Comparison of ENCODE assay signal across 8 cellular contexts in genomic region chr1:16168144-16168496, GRCh38. TPM values are rescaled to one million over a fixed set of nuclear protein-coding genes. Genes with fewer than 3 reads are reported as not detected.
DNase-seq lines count a peak whose midpoint lies in the region; ATAC-seq, FAIRE-seq and TF ChIP-seq lines count a peak whose summit lies in the region.
"Not testable (repeated sequence)": the region's sequence is repeated elsewhere in the genome, so short reads cannot be mapped to it uniquely, and the experiment has no call there.

No MANE protein-coding gene starts in this region.

- H3K9me1 ChIP-seq in keratinocyte (ENCODE audit: control insufficient read depth, extremely low read depth, insufficient read depth, low read length), result not testable (repeated sequence)

- not testable (repeated sequence) for H3K18ac ChIP-seq in H1 (ENCODE audit: extremely low read depth, low read length)

- peak overlapping the region; percentile 59 to 76 for H3K4me2 ChIP-seq in H1 (ENCODE audit: insufficient read depth in 1 of 2, low read depth in 2 of 2, low read length in 2 of 2)
- H3K4me2 ChIP-seq in keratinocyte (ENCODE audit: control insufficient read depth, extremely low read depth, insufficient read depth, low read depth, low read length), result peak overlapping the region; percentile 73
- peak overlapping the region; percentile 92 for H3K4me2 ChIP-seq in neural progenitor cell

- H2BK5ac ChIP-seq in H1 (ENCODE audit: low read depth, low read length), result peak overlapping the region; percentile 78; the same call in 1 of the 2 replicates

- not testable (repeated sequence) for H2BK20ac ChIP-seq in H1 (ENCODE audit: low read length)

- H3K56ac ChIP-seq in H1 (replicated peaks; ENCODE audit: insufficient read length, low read depth, low read length), result not testable (repeated sequence)

- peaks cover 24% of the 10 kb centered on the region for H3K4me1 ChIP-seq in CD4-positive, CD25-positive, alpha-beta regulatory T cell (ENCODE audit: control insufficient read depth, insufficient read depth, low read length, poor library complexity, severe bottlenecking)
- H3K4me1 ChIP-seq in HUES6 (ENCODE audit: control insufficient read depth, insufficient read depth, low read length), result peaks cover 52% of the 10 kb centered on the region
- peaks cover 4 to 22% (median 13%) of the 10 kb centered on the region in 4 experiments for H3K4me1 ChIP-seq in H1 (replicated peaks in 1 of 4; ENCODE audit: control insufficient read depth in 3 of 4, insufficient read depth in 4 of 4, low read length in 3 of 4)
- H3K4me1 ChIP-seq in keratinocyte (ENCODE audit: control insufficient read depth, extremely low read depth, insufficient read depth, low read length), result peaks cover 32% of the 10 kb centered on the region
- peaks cover 25% of the 10 kb centered on the region for H3K4me1 ChIP-seq in neural progenitor cell

- peak overlapping the region; percentile 31 for H3K4me3 ChIP-seq in CD4-positive, CD25-positive, alpha-beta regulatory T cell (ENCODE audit: low read depth, low read length)
- H3K4me3 ChIP-seq in HUES6 (ENCODE audit: low read depth, low read length) (peak overlapping the region; percentile 57), H1 (ENCODE audit: extremely low read depth in 1 of 4, insufficient read depth in 2 of 4, low read depth in 3 of 4, low read length in 4 of 4) (peak overlapping the region in 2 of 4 experiments; percentile 40 to 68; a peak in 4 of 8 replicates), keratinocyte (ENCODE audit: control insufficient read depth in 2 of 3, extremely low read depth in 1 of 3, insufficient read depth in 2 of 3, low read depth in 1 of 3, low read length in 3 of 3) (peak overlapping the region in 1 of 3 experiments; percentile 49), neural progenitor cell (peak overlapping the region; percentile 60)

- dilution Hi-C loops in keratinocyte (cut with MboI; ENCODE audit: extremely low pct_ligation_motif_present, low sequenced_read_pairs), result not testable (repeated sequence)

- not testable (repeated sequence) for ATAC-seq in CD4-positive, CD25-positive, alpha-beta regulatory T cell (ENCODE audit: low read depth in 2 of 2); stimulated activated naive CD8-positive, alpha-beta T cell treated with anti-CD3 and anti-CD28 coated beads, Interleukin-15, amount 100 ng/mL, for 72 hours

- H2AFZ ChIP-seq in H1 (ENCODE audit: low read length); keratinocyte (ENCODE audit: control insufficient read depth, low read length); neural progenitor cell (replicated peaks): not testable (repeated sequence)

- 55% methylated on average over 10 of the region's 10 CpGs; no CpG with 5 or more reads in 1 of the 2 experiments for WGBS in H1 (ENCODE audit: extremely low coverage in 1 of 2, insufficient coverage in 1 of 2, insufficient read length in 1 of 2, insufficient replicate concordance in 2 of 2, low coverage in 1 of 2, low lambda C conversion rate in 2 of 2, missing lambda C conversion rate in 1 of 2), 2 experiments

- not testable (repeated sequence) for H3K79me2 ChIP-seq in H1 (ENCODE audit: control insufficient read depth in 1 of 2, insufficient read depth in 2 of 2, low read length in 2 of 2); keratinocyte (ENCODE audit: control insufficient read depth, insufficient read depth, low read length); neural progenitor cell (ENCODE audit: low read depth)

- not testable (repeated sequence) for H3K4ac ChIP-seq in H1 (replicated peaks; ENCODE audit: insufficient read length, low read depth, low read length)

- H3K9me3 Mint-ChIP-seq in CD4-positive, CD25-positive, alpha-beta regulatory T cell; T-helper 1 cell treated with Interleukin-12 subunit alpha and Interleukin-12 subunit beta and Interleukin-4 antibody, amounts not matched to agents 30 μg/mL and 1 μg/mL, for 36 hours; activated naive CD4-positive, alpha-beta T cell treated with anti-CD3 and anti-CD28 coated beads, Interleukin-2, amount 50 U/mL, for 24 hours; neural progenitor cell; stimulated activated naive CD8-positive, alpha-beta T cell treated with anti-CD3 and anti-CD28 coated beads, Interleukin-15, amount 100 ng/mL, for 72 hours: not testable (repeated sequence)

- H2AK5ac ChIP-seq in H1 (ENCODE audit: low read depth, low read length), result not testable (repeated sequence)

- H2BK120ac ChIP-seq in H1 (replicated peaks; ENCODE audit: low read depth, low read length), result not testable (repeated sequence)

- POLR2A ChIA-PET in H1 (lab: Charles Lee; ENCODE audit: partially characterized antibody), result interaction anchor here (0.9 to 9.1 kb wide), 12 partner anchors 13 to 199 kb away, joined by 3 to 104 read pairs (median 4); partner anchors contain the start of genes EPHA2, FAM131C and SZRD1

- not testable (repeated sequence) for FAIRE-seq in H1 (lab: Jason Lieb, UNC); keratinocyte (lab: Jason Lieb, UNC)

- not testable (repeated sequence) for H3K9ac ChIP-seq in HUES6 (ENCODE audit: low read length); H1 (replicated peaks in 1 of 4; ENCODE audit: extremely low read depth in 1 of 4, low read depth in 3 of 4, low read length in 3 of 4); keratinocyte (ENCODE audit: control insufficient read depth, extremely low read depth, insufficient read depth, low read length); neural progenitor cell

- H4K20me1 ChIP-seq in H1 (replicated peaks in 1 of 2; ENCODE audit: control insufficient read depth in 1 of 2, insufficient read depth in 2 of 2, low read length in 2 of 2); keratinocyte (ENCODE audit: control insufficient read depth, extremely low read depth, insufficient read depth, low read length); neural progenitor cell (ENCODE audit: low read depth): not testable (repeated sequence)

- H4K8ac ChIP-seq in H1 (ENCODE audit: extremely low read depth, insufficient read depth, low read length), result not testable (repeated sequence)

- CTCF ChIA-PET in H1 (lab: Charles Lee; ENCODE audit: partially characterized antibody), result interaction anchor here (0.6 to 2.5 kb wide), 10 partner anchors 12 to 792 kb away, joined by 3 to 20 read pairs (median 4); partner anchors contain the start of gene EPHA2

- not testable (repeated sequence) for H3K23ac ChIP-seq in H1 (ENCODE audit: insufficient read length)

- DNase-seq in CD4-positive, CD25-positive, alpha-beta regulatory T cell; H1 (ENCODE audit: low read depth in 1 of 2, low spot score in 2 of 2); keratinocyte (ENCODE audit: low read depth, low spot score); neural progenitor cell (ENCODE audit: low spot score); stimulated activated naive CD8-positive, alpha-beta T cell treated with anti-CD3 and anti-CD28 coated beads, Interleukin-15, amount 100 ng/mL, for 72 hours: not testable (repeated sequence)

- not testable (repeated sequence) for H3K79me1 ChIP-seq in H1 (ENCODE audit: low read depth, low read length)

- not testable (repeated sequence) for H3K27me3 Mint-ChIP-seq in CD4-positive, CD25-positive, alpha-beta regulatory T cell; activated naive CD4-positive, alpha-beta T cell treated with anti-CD3 and anti-CD28 coated beads, Interleukin-2, amount 50 U/mL, for 24 hours
- peaks cover 47% of the 10 kb centered on the region for H3K27me3 Mint-ChIP-seq in T-helper 1 cell treated with Interleukin-12 subunit alpha and Interleukin-12 subunit beta and Interleukin-4 antibody, amounts not matched to agents 30 μg/mL and 1 μg/mL, for 36 hours (ENCODE audit: low read depth)
- peaks cover 11% of the 10 kb centered on the region for H3K27me3 Mint-ChIP-seq in neural progenitor cell (ENCODE audit: insufficient read depth, low read depth)
- H3K27me3 Mint-ChIP-seq in stimulated activated naive CD8-positive, alpha-beta T cell treated with anti-CD3 and anti-CD28 coated beads, Interleukin-15, amount 100 ng/mL, for 72 hours, result peaks cover 77% of the 10 kb centered on the region

- not testable (repeated sequence) for TF ChIP-seq CTCF in H1 (IDR thresholded peaks at IDR 0.05; ENCODE audit: control extremely low read depth in 1 of 3, insufficient read depth in 1 of 3, low read depth in 1 of 3, low read length in 3 of 3); keratinocyte (optimal IDR thresholded peaks at IDR 0.05 in 1 of 3, IDR thresholded peaks at IDR 0.05 in 1 of 3, conservative IDR thresholded peaks at IDR 0.05 in 1 of 3; ENCODE audit: extremely low read depth in 1 of 3, insufficient read depth in 2 of 3, low read length in 3 of 3); neural progenitor cell (IDR thresholded peaks at IDR 0.05)

- H3K23me2 ChIP-seq in H1 (ENCODE audit: low read depth, low read length), result not testable (repeated sequence)

- H3K27ac ChIP-seq in CD4-positive, CD25-positive, alpha-beta regulatory T cell (ENCODE audit: insufficient read depth, low read length, poor library complexity, severe bottlenecking), result peak overlapping the region; percentile 57
- not testable (repeated sequence) for H3K27ac ChIP-seq in HUES6 (ENCODE audit: low read depth, low read length); H1 (ENCODE audit: low read depth, low read length); keratinocyte (ENCODE audit: control insufficient read depth, insufficient read depth, low read length); neural progenitor cell

- H3K27me3 ChIP-seq in CD4-positive, CD25-positive, alpha-beta regulatory T cell (ENCODE audit: control insufficient read depth, insufficient read depth, low read length); HUES6 (ENCODE audit: control insufficient read depth, insufficient read depth, low read length); H1 (replicated peaks in 1 of 4; ENCODE audit: control insufficient read depth in 3 of 4, extremely low read depth in 1 of 4, insufficient read depth in 3 of 4, low read length in 3 of 4); keratinocyte (ENCODE audit: control insufficient read depth, extremely low read depth, insufficient read depth, low read length); neural progenitor cell: not testable (repeated sequence)

- H3K4me1 Mint-ChIP-seq in CD4-positive, CD25-positive, alpha-beta regulatory T cell, result peaks cover 5 to 57% (median 36%) of the 10 kb centered on the region in 4 donors
- H3K4me1 Mint-ChIP-seq in T-helper 1 cell treated with Interleukin-12 subunit alpha and Interleukin-12 subunit beta and Interleukin-4 antibody, amounts not matched to agents 30 μg/mL and 1 μg/mL, for 36 hours (ENCODE audit: low read depth), result not testable (repeated sequence)
- peaks cover 51% of the 10 kb centered on the region for H3K4me1 Mint-ChIP-seq in activated naive CD4-positive, alpha-beta T cell treated with anti-CD3 and anti-CD28 coated beads, Interleukin-2, amount 50 U/mL, for 24 hours
- H3K4me1 Mint-ChIP-seq in neural progenitor cell, result peaks cover 56% of the 10 kb centered on the region
- peaks cover 59% of the 10 kb centered on the region for H3K4me1 Mint-ChIP-seq in stimulated activated naive CD8-positive, alpha-beta T cell treated with anti-CD3 and anti-CD28 coated beads, Interleukin-15, amount 100 ng/mL, for 72 hours

- H2BK12ac ChIP-seq in H1 (ENCODE audit: low read depth, low read length), result 0 out of 2 replicates have a peak overlapping the region, but pooled peaks have one; percentile 23

- TF ChIP-seq RAD21 in H1 (IDR thresholded peaks at IDR 0.05 in 1 of 2, conservative IDR thresholded peaks at IDR 0.05 in 1 of 2; ENCODE audit: low read depth in 2 of 2, low read length in 2 of 2), result peak in 1 of 2 experiments; percentile 9; a peak in 2 of 4 replicates

- H3K36me3 ChIP-seq in CD4-positive, CD25-positive, alpha-beta regulatory T cell (ENCODE audit: control insufficient read depth, insufficient read depth, low read length); HUES6 (ENCODE audit: control insufficient read depth, insufficient read depth, low read length); H1 (ENCODE audit: control insufficient read depth in 2 of 4, insufficient read depth in 4 of 4, low read length in 3 of 4); keratinocyte (ENCODE audit: control insufficient read depth in 2 of 2, extremely low read depth in 1 of 2, insufficient read depth in 2 of 2, low read length in 2 of 2); neural progenitor cell: not testable (repeated sequence)

- not testable (repeated sequence) for H3K36me3 Mint-ChIP-seq in CD4-positive, CD25-positive, alpha-beta regulatory T cell; T-helper 1 cell treated with Interleukin-12 subunit alpha and Interleukin-12 subunit beta and Interleukin-4 antibody, amounts not matched to agents 30 μg/mL and 1 μg/mL, for 36 hours (ENCODE audit: low read depth); activated naive CD4-positive, alpha-beta T cell treated with anti-CD3 and anti-CD28 coated beads, Interleukin-2, amount 50 U/mL, for 24 hours; neural progenitor cell

- H4K91ac ChIP-seq in H1 (replicated peaks; ENCODE audit: insufficient read length, low read length), result peak overlapping the region; percentile 61

- not testable (repeated sequence) for H4K5ac ChIP-seq in H1 (ENCODE audit: insufficient read length, low read depth, low read length)

- H3F3A ChIP-seq in neural progenitor cell (ENCODE audit: low read depth), result peaks cover 12% of the 10 kb centered on the region

- H3K9me3 ChIP-seq in CD4-positive, CD25-positive, alpha-beta regulatory T cell (ENCODE audit: control insufficient read depth in 2 of 2, low read length in 2 of 2); HUES6 (ENCODE audit: control insufficient read depth, insufficient read depth, low read depth, low read length); H1 (ENCODE audit: insufficient read depth in 2 of 2, low read depth in 1 of 2, low read length in 1 of 2); keratinocyte (ENCODE audit: control insufficient read depth, low read depth, low read length); neural progenitor cell (ENCODE audit: low read depth): not testable (repeated sequence)

- H2BK15ac ChIP-seq in H1 (ENCODE audit: low read length), result not testable (repeated sequence)

- peak overlapping the region; percentile 20 to 89 (median 49) for H3K27ac Mint-ChIP-seq in CD4-positive, CD25-positive, alpha-beta regulatory T cell
- not testable (repeated sequence) for H3K27ac Mint-ChIP-seq in T-helper 1 cell treated with Interleukin-12 subunit alpha and Interleukin-12 subunit beta and Interleukin-4 antibody, amounts not matched to agents 30 μg/mL and 1 μg/mL, for 36 hours; activated naive CD4-positive, alpha-beta T cell treated with anti-CD3 and anti-CD28 coated beads, Interleukin-2, amount 50 U/mL, for 24 hours; stimulated activated naive CD8-positive, alpha-beta T cell treated with anti-CD3 and anti-CD28 coated beads, Interleukin-15, amount 100 ng/mL, for 72 hours
- H3K27ac Mint-ChIP-seq in neural progenitor cell, result peak overlapping the region; percentile 81

- peak overlapping the region; percentile 49 to 87 (median 84) for H3K4me3 Mint-ChIP-seq in CD4-positive, CD25-positive, alpha-beta regulatory T cell
- peak overlapping the region; percentile 62 for H3K4me3 Mint-ChIP-seq in T-helper 1 cell treated with Interleukin-12 subunit alpha and Interleukin-12 subunit beta and Interleukin-4 antibody, amounts not matched to agents 30 μg/mL and 1 μg/mL, for 36 hours
- peak overlapping the region; percentile 63 for H3K4me3 Mint-ChIP-seq in activated naive CD4-positive, alpha-beta T cell treated with anti-CD3 and anti-CD28 coated beads, Interleukin-2, amount 50 U/mL, for 24 hours
- H3K4me3 Mint-ChIP-seq in neural progenitor cell, result peak overlapping the region; percentile 84
- peak overlapping the region; percentile 65 to 78 for H3K4me3 Mint-ChIP-seq in stimulated activated naive CD8-positive, alpha-beta T cell treated with anti-CD3 and anti-CD28 coated beads, Interleukin-15, amount 100 ng/mL, for 72 hours

- TF ChIP-seq EP300 in H1 (IDR thresholded peaks at IDR 0.05; ENCODE audit: borderline replicate concordance in 1 of 2, low read depth in 2 of 2, low read length in 2 of 2), result not testable (repeated sequence)

- not testable (repeated sequence) for H3K14ac ChIP-seq in H1 (ENCODE audit: insufficient read length)

- not testable (repeated sequence) for TF ChIP-seq POLR2A in H1 (IDR thresholded peaks at IDR 0.05; ENCODE audit: control extremely low read depth in 1 of 2, low read depth in 2 of 2, low read length in 2 of 2)

RNA-seq across cellular contexts. Expression of gene EPHA2, which starts 12.3 kb away (rescaled TPM):
- not detected for total RNA-seq in CD4-positive, CD25-positive, alpha-beta regulatory T cell
- not detected for polyA plus RNA-seq in CD4-positive, CD25-positive, alpha-beta regulatory T cell
- total RNA-seq in H1 (2021; fragmentation: NEBNext Ultra II Directional; extraction: Animal tissue kit (Norgen Biotek cat#: 25700)), result 28.4 and 33.6 TPM in 2 replicates
- polyA plus RNA-seq in H1 (2011; rRNA removed) (26.8 and 42.2 TPM in 2 replicates), keratinocyte (55.6 to 70.9 TPM (median 60.3 TPM) in 3 replicates)
- polyA plus RNA-seq in H1 (2011; cell fraction: cytosol; rRNA removed), result 24.2 TPM
- polyA plus RNA-seq in H1 (2011; cell fraction: nucleus; rRNA removed), result 69.5 TPM
- polyA plus RNA-seq in H1 (2012, experiment 1 of 2), result 23.3 to 29.4 TPM (median 24.9 TPM) in 4 replicates
- polyA plus RNA-seq in H1 (2012, experiment 2 of 2), result 28.9 TPM
- polyA plus RNA-seq in H1 (2013, experiment 1 of 2), result 33.8 TPM
- polyA plus RNA-seq in H1 (2013, experiment 2 of 2), result 33.1 TPM
- polyA minus RNA-seq in H1 (2011; rRNA and poly(A)+ RNA removed), result 44.2 and 53.8 TPM in 2 replicates
- polyA minus RNA-seq in H1 (2011; cell fraction: cytosol; rRNA and poly(A)+ RNA removed), result 30.1 TPM
- 34.1 TPM for polyA minus RNA-seq in H1 (2011; cell fraction: nucleus; rRNA and poly(A)+ RNA removed)
- polyA plus RNA-seq in keratinocyte (2011; ENCODE audit: low read depth), result 31.9 TPM
- 36.6 and 49.9 TPM in 2 replicates for polyA plus RNA-seq in keratinocyte (2011; cell fraction: cytosol; rRNA removed)
- 176 and 195 TPM in 2 replicates for polyA plus RNA-seq in keratinocyte (2011; cell fraction: nucleus; rRNA removed)
- polyA plus RNA-seq in keratinocyte (2012; ENCODE audit: low replicate concordance), result 64.4 and 71.6 TPM in 2 replicates
- 113 to 223 TPM (median 129 TPM) in 3 replicates for polyA minus RNA-seq in keratinocyte
- polyA minus RNA-seq in keratinocyte (2011; cell fraction: cytosol; rRNA and poly(A)+ RNA removed), result 152 TPM
- 153 and 207 TPM in 2 replicates for polyA minus RNA-seq in keratinocyte (2011; cell fraction: nucleus; rRNA and poly(A)+ RNA removed)
- total RNA-seq in neural progenitor cell (ENCODE audit: low replicate concordance), result 14.9 and 40.9 TPM in 2 replicates

RNA-seq across cellular contexts. Expression of gene ARHGEF19, which starts 44.3 kb away (rescaled TPM):
- total RNA-seq in CD4-positive, CD25-positive, alpha-beta regulatory T cell, result 10.4 TPM
- polyA plus RNA-seq in CD4-positive, CD25-positive, alpha-beta regulatory T cell, result 1 to 10 TPM; 5.6 to 8.5 (median 8.1) TPM
- total RNA-seq in H1 (2021; fragmentation: NEBNext Ultra II Directional; extraction: Animal tissue kit (Norgen Biotek cat#: 25700)), result 51.9 and 56.4 TPM in 2 replicates
- polyA plus RNA-seq in H1 (2011; rRNA removed), result 47.5 and 69.2 TPM in 2 replicates
- 55.0 TPM for polyA plus RNA-seq in H1 (2011; cell fraction: cytosol; rRNA removed)
- polyA plus RNA-seq in H1 (2011; cell fraction: nucleus; rRNA removed), result 157 TPM
- polyA plus RNA-seq in H1 (2012, experiment 1 of 2), result 42.8 to 57.1 TPM (median 54.3 TPM) in 4 replicates
- polyA plus RNA-seq in H1 (2012, experiment 2 of 2), result 45.5 TPM
- polyA plus RNA-seq in H1 (2013, experiment 1 of 2), result 32.6 TPM
- polyA plus RNA-seq in H1 (2013, experiment 2 of 2), result 30.2 TPM
- polyA minus RNA-seq in H1 (2011; rRNA and poly(A)+ RNA removed), result 27.7 and 32.0 TPM in 2 replicates
- polyA minus RNA-seq in H1 (2011; cell fraction: cytosol; rRNA and poly(A)+ RNA removed), result 22.2 TPM
- polyA minus RNA-seq in H1 (2011; cell fraction: nucleus; rRNA and poly(A)+ RNA removed), result 30.7 TPM
- polyA plus RNA-seq in keratinocyte, result 5.0 to 7.1 TPM (median 5.1 TPM) in 3 replicates
- 2.4 TPM for polyA plus RNA-seq in keratinocyte (2011; ENCODE audit: low read depth)
- polyA plus RNA-seq in keratinocyte (2011; cell fraction: cytosol; rRNA removed), result 2.6 and 4.1 TPM in 2 replicates
- polyA plus RNA-seq in keratinocyte (2011; cell fraction: nucleus; rRNA removed), result 10.6 and 14.4 TPM in 2 replicates
- 2.1 and 5.8 TPM in 2 replicates for polyA plus RNA-seq in keratinocyte (2012; ENCODE audit: low replicate concordance)
- 4.3 to 8.0 TPM (median 4.6 TPM) in 3 replicates for polyA minus RNA-seq in keratinocyte
- polyA minus RNA-seq in keratinocyte (2011; cell fraction: cytosol; rRNA and poly(A)+ RNA removed), result 4.4 TPM
- 3.0 and 4.4 TPM in 2 replicates for polyA minus RNA-seq in keratinocyte (2011; cell fraction: nucleus; rRNA and poly(A)+ RNA removed)
- 10.9 and 22.2 TPM in 2 replicates for total RNA-seq in neural progenitor cell (ENCODE audit: low replicate concordance)

Comparison
In these comparisons a context has a peak if more than half of its experiments do, and no peak if none do; other contexts are left out.
1. RNA of gene EPHA2, which starts 12.3 kb away (total RNA-seq): 28.4 to 33.6 TPM in H1 and 14.9 to 40.9 TPM in neural progenitor cell; not detected in CD4-positive, CD25-positive, alpha-beta regulatory T cell (single experiment); every median in the first group is over 10 times any median in the second.
2. Peak in every context shown above with its lines, with median percentiles within 50 percentile points of each other: H3K4me3 Mint-ChIP-seq and H3K4me2 ChIP-seq.